ENCODE assay signal across 8 cellular contexts in genomic region chr17:7239091-7240027, GRCh38. TPM values are rescaled to one million over a fixed set of nuclear protein-coding genes. Genes with fewer than 3 reads are reported as not detected.
DNase-seq lines count a peak whose midpoint lies in the region; ATAC-seq and TF ChIP-seq lines count a peak whose summit lies in the region.

Gene PHF23 (minus strand): TSS chr17:7239457. CDS start chr17:7239279, 178 bp downstream.

- peak; percentile 61 for TF ChIP-seq POLR2A in Raji (IDR thresholded peaks at IDR 0.05; ENCODE audit: insufficient read depth, low read depth, low read length)

- peak within 1 kb of the TSS; percentile 81 to 100 (median 98) for H3K27ac Mint-ChIP-seq in naive thymus-derived CD8-positive, alpha-beta T cell

- H3K4me3 ChIP-seq in Loucy (ENCODE audit: low read length, poor library complexity, severe bottlenecking) (peak within 1 kb of the TSS; percentile 96), fibroblast of mammary gland (ENCODE audit: control insufficient read depth, low read depth, low read length) (peak within 1 kb of the TSS; percentile 97)

- peaks cover 5% of the 10 kb centered on the region for H3K27me3 ChIP-seq in Loucy (ENCODE audit: insufficient read depth, low read length, poor library complexity, severe bottlenecking)

- H2AFZ ChIP-seq in Loucy (ENCODE audit: low read length): peak within 1 kb of the TSS; percentile 25; the same call in 1 of the 2 replicates

- H3K4me1 ChIP-seq in Loucy (ENCODE audit: insufficient read depth, low read length, poor library complexity, severe bottlenecking): peaks cover 40% of the 10 kb centered on the region

- H3K9me3 ChIP-seq in Loucy (ENCODE audit: insufficient read depth, low read depth, low read length): no peaks in the 10 kb centered on the region

- POLR2A ChIA-PET in naive thymus-derived CD8-positive, alpha-beta T cell (lab: Charles Lee): interaction anchor here (0.6 to 18.2 kb wide), 23 partner anchors 10 to 1753 kb away, joined by 3 to 371 read pairs (median 4); partner anchors contain the start of genes ACADVL, ACAP1, CLDN7 and CTDNEP1

- H3K9ac ChIP-seq in Loucy (ENCODE audit: low read depth, low read length, poor library complexity, severe bottlenecking): peak within 1 kb of the TSS; percentile 98

- H3K9me2 ChIP-seq in Loucy (replicated peaks; ENCODE audit: low read depth, low read length): no peaks in the 10 kb centered on the region

- H3K4me1 Mint-ChIP-seq in naive thymus-derived CD8-positive, alpha-beta T cell: peaks cover 46 to 75% (median 63%) of the 10 kb centered on the region in 4 donors

- peak within 1 kb of the TSS; percentile 75 for H3K4me2 ChIP-seq in Loucy (ENCODE audit: low read depth, low read length, poor library complexity, severe bottlenecking)

- peak; percentile 99 for DNase-seq in DMS79 treated with DMSO at 0.1 percent for 48 hours (lab: John Stamatoyannopoulos, UW)
- DNase-seq in GOT3 (lab: John Stamatoyannopoulos, UW): peak; percentile 97
- peak; percentile 97 for DNase-seq in activated T-helper 9 cell treated with anti-CD3 and anti-CD28 coated beads, Interleukin-2, amount 50 U/mL, for 16 hours (ENCODE audit: low read depth)
- peak; percentile 99 for DNase-seq in fibroblast of mammary gland (ENCODE audit: low read depth)
- DNase-seq in naive thymus-derived CD8-positive, alpha-beta T cell: peak; percentile 92 to 98 (median 96)
- DNase-seq in stimulated activated naive CD4-positive, alpha-beta T cell (lab: John Stamatoyannopoulos, UW): peak; percentile 92 to 98 (median 96)

- H4K20me1 ChIP-seq in Loucy (ENCODE audit: insufficient read depth, low read length, poor library complexity, severe bottlenecking): peaks cover 29% of the 10 kb centered on the region

- peaks cover 0 to 4% (median 0%) of the 10 kb centered on the region in 5 donors for H3K27me3 Mint-ChIP-seq in naive thymus-derived CD8-positive, alpha-beta T cell

- peak; percentile 51 to 67 for ATAC-seq in naive thymus-derived CD8-positive, alpha-beta T cell

- no peak for TF ChIP-seq CTCF in Loucy (conservative IDR thresholded peaks at IDR 0.05; ENCODE audit: low read length)
- TF ChIP-seq CTCF in fibroblast of mammary gland (conservative IDR thresholded peaks at IDR 0.05; ENCODE audit: control insufficient read depth, insufficient read depth, low read depth, low read length): no peak

- peaks cover 0 to 45% (median 2%) of the 10 kb centered on the region in 3 donors for H3K36me3 Mint-ChIP-seq in naive thymus-derived CD8-positive, alpha-beta T cell

- peak within 1 kb of the TSS; percentile 83 to 100 (median 96) for H3K4me3 Mint-ChIP-seq in naive thymus-derived CD8-positive, alpha-beta T cell

- H3F3A ChIP-seq in Loucy (ENCODE audit: low read depth): peaks cover 12% of the 10 kb centered on the region

- peaks cover 61% of the 10 kb centered on the region for H3K79me2 ChIP-seq in Loucy (ENCODE audit: insufficient read depth, low read length)

- peaks cover 0 to 2% (median 0%) of the 10 kb centered on the region in 9 donors for H3K9me3 Mint-ChIP-seq in naive thymus-derived CD8-positive, alpha-beta T cell

- H3K36me3 ChIP-seq in Loucy (ENCODE audit: insufficient read depth, low read length): peaks cover 25% of the 10 kb centered on the region; the same call in 1 of the 2 replicates

RNA-seq across cellular contexts. Expression of gene PHF23, which starts in this region (rescaled TPM):
- 10 to 100 TPM; 49.9 to 53.9 TPM for total RNA-seq in naive thymus-derived CD8-positive, alpha-beta T cell
- 10 to 100 TPM; 18.1 to 35.7 (median 22.2) TPM for polyA plus RNA-seq in naive thymus-derived CD8-positive, alpha-beta T cell

Comparison
In these comparisons a context has a peak if more than half of its experiments do, and no peak if none do; other contexts are left out.
1. Peak in every context shown above with its lines: DNase-seq, ATAC-seq and H3K4me3 ChIP-seq.